In the genomic region with DNA sequence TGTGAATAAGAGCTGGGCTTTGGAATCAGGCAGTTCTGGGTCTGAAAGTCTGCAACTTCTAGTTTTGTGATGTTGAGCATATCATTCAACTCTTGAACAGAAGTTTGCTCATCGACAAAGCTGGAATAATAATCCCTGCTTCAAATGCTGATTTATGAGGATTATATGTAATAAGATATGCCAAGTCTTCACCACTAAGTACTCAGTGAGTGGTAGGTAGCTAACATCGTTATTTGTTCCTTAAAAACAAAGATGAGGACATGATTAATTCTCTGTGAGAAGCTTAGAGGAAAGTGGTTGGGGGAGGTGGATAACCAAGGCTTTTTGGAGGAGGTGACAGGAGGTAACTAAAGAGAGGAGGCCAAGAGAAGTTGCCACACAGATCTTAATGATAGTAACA, we compare ENCODE assay signal across 20 cellular contexts.
"Had no signal": no experiment of that assay in that cellular context is flagged by ENCODE, and none has a peak within 500 bp of the region (broad histone marks: within the 10 kb centered on the region; RNA-seq: fewer than 3 reads in every experiment).

No MANE protein-coding gene starts in this region.

- H3K9me3 ChIP-seq: breast epithelium, left lung, prostate gland, right atrium auricular region, tibial nerve, uterus had no signal

- DNase-seq: activated CD4-positive, alpha-beta T cell treated with anti-CD3 and anti-CD28 coated beads, Interleukin-2, amount 10 ng/mL, durations not matched to agents 7 days and 5 days; activated CD8-positive, alpha-beta T cell treated with anti-CD3 and anti-CD28 coated beads, Interleukin-2, amount 10 ng/mL, durations not matched to agents 7 days and 5 days; activated effector memory CD4-positive, alpha-beta T cell treated with anti-CD3 and anti-CD28 coated beads, Interleukin-2, amount 50 U/mL, for 16 hours; activated naive CD4-positive, alpha-beta T cell treated with anti-CD3 and anti-CD28 coated beads, Interleukin-2, amount 50 U/mL, for 16 hours; activated T-cell treated with anti-CD3 and anti-CD28 coated beads, Interleukin-2, amount 50 U/mL, for 4 hours; aorta; erythroblast; foreskin melanocyte; left lung; mammary epithelial cell; stimulated activated CD4-positive, alpha-beta T cell treated with anti-CD3 and anti-CD28 coated beads, Interleukin-2, amount 100 ng/mL, for 24 hours; stimulated activated naive CD4-positive, alpha-beta T cell treated with Interleukin-2 at 50 U/mL for 16 hours; substantia nigra; uterus had no signal

- H3K36me3 ChIP-seq: breast epithelium, left lung, prostate gland, right atrium auricular region, tibial nerve, uterus had no signal

- H3K4me3 ChIP-seq: breast epithelium, coronary artery, left lung, prostate gland, right atrium auricular region, tibial nerve, uterus had no signal

- H3K27me3 ChIP-seq: breast epithelium, left lung, right atrium auricular region, tibial nerve, uterus had no signal

- ATAC-seq: activated CD4-positive, CD25-positive, alpha-beta regulatory T cell treated with anti-CD3 and anti-CD28 coated beads, Interleukin-2, amount 50 U/mL, for 24 hours; activated CD8-positive, alpha-beta T cell treated with anti-CD3 and anti-CD28 coated beads, Interleukin-2, amount 10 ng/mL, durations not matched to agents 7 days and 5 days; activated T-cell treated with anti-CD3 and anti-CD28 coated beads, Interleukin-2, amount 50 U/mL, for 4 hours; left lung had no signal

- H3K27ac ChIP-seq: breast epithelium, coronary artery, left lung, prostate gland, right atrium auricular region, tibial nerve had no signal

- H3K4me1 ChIP-seq: prostate gland had no signal
